Comparison of ENCODE assay signal across 1 cellular context in genomic region chr3:119794971-119795612, GRCh38.
A peak's percentile ranks its signal among the peaks of the same experiment; 100 is the strongest.
TF ChIP-seq lines count a peak whose summit lies in the region.

No MANE protein-coding gene starts in this region.

TF ChIP-seq in HepG2, 621 proteins besides CTCF, POLR2A, EP300 and RAD21 (continued from another document):
- TF ChIP-seq IKZF4 (CRISPR knock-in tag; IDR thresholded peaks at IDR 0.05; ENCODE audit: borderline replicate concordance, low read depth, not compliant biosample characterization) (no peak), PHF20 (CRISPR knock-in tag; IDR thresholded peaks at IDR 0.05) (no peak), ZBTB43 (CRISPR knock-in tag; conservative IDR thresholded peaks at IDR 0.05) (0 out of 2 replicates have a peak, but pooled peaks have one; percentile 40), HNRNPK (IDR thresholded peaks at IDR 0.05; ENCODE audit: low read depth, low read length, poor library complexity, severe bottlenecking) (peak; percentile 41), ZNF773 (CRISPR knock-in tag; IDR thresholded peaks at IDR 0.05; ENCODE audit: borderline replicate concordance) (no peak), REST (IDR thresholded peaks at IDR 0.05; ENCODE audit: borderline replicate concordance in 1 of 2, low read depth in 1 of 2, low read length in 2 of 2) (peak in 1 of 2 experiments; percentile 71; a peak in 1 of 4 replicates), XRCC5 (optimal IDR thresholded peaks at IDR 0.05; ENCODE audit: low read length) (peak; percentile 69), ZFYVE20 (CRISPR knock-in tag; IDR thresholded peaks at IDR 0.05; ENCODE audit: borderline replicate concordance, low read depth) (no peak), ZBTB33 (CRISPR knock-in tag; IDR thresholded peaks at IDR 0.05) (peak; percentile 45; the same call in 1 of the 2 replicates), ZNF570 (CRISPR knock-in tag; IDR thresholded peaks at IDR 0.05; ENCODE audit: borderline replicate concordance) (no peak), GRHL1 (CRISPR knock-in tag; conservative IDR thresholded peaks at IDR 0.05) (no peak), PCBP1 (IDR thresholded peaks at IDR 0.05; ENCODE audit: borderline replicate concordance, low read depth, low read length) (no peak)
TF ChIP-seq in HepG2: peak in this region for 184.
